In the genomic region with DNA sequence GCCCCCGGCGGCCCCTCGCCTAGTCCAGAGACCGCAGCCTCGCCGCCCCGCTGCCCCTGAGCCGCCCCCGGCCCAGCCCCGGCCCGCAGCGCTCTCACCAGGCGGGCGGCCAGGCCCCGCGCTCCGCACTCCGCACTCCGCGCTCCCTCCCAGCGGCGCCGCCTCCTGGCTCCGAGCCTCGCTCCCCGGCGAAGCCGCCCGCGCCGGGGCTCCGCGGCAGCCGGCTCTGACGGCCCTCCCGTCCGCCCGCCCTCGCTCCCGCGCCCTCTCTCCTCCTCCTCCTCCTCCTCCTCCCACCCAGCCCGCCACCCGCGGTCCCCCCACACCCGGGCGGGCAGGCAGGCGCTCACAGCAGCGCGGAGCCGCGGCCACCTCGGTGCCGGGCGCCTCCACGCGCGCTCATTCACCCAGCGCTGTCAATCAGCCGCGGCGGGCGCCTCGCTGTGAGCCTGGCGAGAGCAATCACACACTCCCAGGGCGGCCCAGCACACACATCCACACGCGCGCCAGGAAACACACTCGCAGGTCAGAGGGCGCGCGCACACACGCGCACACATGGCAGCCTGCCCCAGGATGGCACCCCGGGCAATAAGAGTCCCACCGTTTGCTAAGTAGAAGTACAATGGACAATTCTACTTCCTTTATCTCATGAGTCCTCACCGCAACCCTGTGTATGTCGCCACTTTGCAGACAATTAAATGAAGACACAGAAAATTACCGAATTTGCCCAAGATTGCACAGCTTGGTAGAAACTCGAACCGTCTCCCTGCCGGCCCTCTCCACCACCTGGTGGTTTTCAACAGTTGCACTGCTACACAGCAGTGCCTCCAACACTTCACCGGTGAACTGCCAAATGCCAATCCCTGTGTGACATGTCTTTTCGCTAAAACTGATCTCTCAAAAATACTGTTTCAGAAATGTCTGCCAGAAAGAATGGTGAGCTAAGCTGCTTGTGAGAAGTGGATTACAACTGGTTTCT, we compare ENCODE assay signal across 8 cellular contexts. TPM values are rescaled to one million over a fixed set of nuclear protein-coding genes. Genes with fewer than 3 reads are reported as not detected.
A peak's percentile ranks its signal among the peaks of the same experiment; 100 is the strongest.
DNase-seq lines count a peak whose midpoint lies in the region; ATAC-seq and TF ChIP-seq lines count a peak whose summit lies in the region.

A gene (minus strand): TSS at position 228 of the 979 bp plus-strand sequence.

- ATAC-seq in GM21515 (IDR thresholded peaks at IDR 0.05; ENCODE audit: unreplicated experiment), result no peak

- H3K4me3 ChIP-seq in cardiac fibroblast (replicated peaks in 1 of 2; ENCODE audit: low read depth in 2 of 2, low read length in 2 of 2), result peak within 1 kb of the TSS; percentile 41 to 44
- peak within 1 kb of the TSS; percentile 26 for H3K4me3 ChIP-seq in kidney epithelial cell (ENCODE audit: low read depth, low read length)

- DNase-seq in D341Med (ENCODE audit: low spot score) (peak; percentile 91), HuH-7.5 (ENCODE audit: low spot score) (peak; percentile 81), T-helper 2 cell (peak; percentile 15 to 61 (median 21)), cardiac fibroblast (ENCODE audit: low read depth in 2 of 2) (peak in 1 of 2 donors; percentile 24), kidney epithelial cell (ENCODE audit: low read depth) (no peak), ureter (ENCODE audit: low spot score) (no peak)
- DNase-seq in stimulated activated CD4-positive, alpha-beta T cell treated with anti-CD3 and anti-CD28 coated beads, Interleukin-4, amount 100 ng/mL, for 4 hours, result peak; percentile 41 to 60

- H3K27me3 ChIP-seq in kidney epithelial cell (ENCODE audit: control insufficient read depth, insufficient read depth, low read length), result peaks cover 62% of the 10 kb centered on the region

- peak; percentile 1 for TF ChIP-seq CTCF in cardiac fibroblast (IDR thresholded peaks at IDR 0.05; ENCODE audit: low read depth, low read length)
- no peak for TF ChIP-seq CTCF in kidney epithelial cell (IDR thresholded peaks at IDR 0.05; ENCODE audit: insufficient read depth, low read length, poor library complexity, severe bottlenecking)

- H3K36me3 ChIP-seq in kidney epithelial cell (ENCODE audit: control insufficient read depth, insufficient read depth, low read length), result no peaks in the 10 kb centered on the region

RNA-seq across cellular contexts. Expression of the gene that starts here (rescaled TPM):
- total RNA-seq in kidney epithelial cell, result 0.07 TPM in 1 of 2 replicates, not detected in the other
- total RNA-seq in ureter, result 0.49 TPM

Comparison
In these comparisons a context has a peak if more than half of its experiments do, and no peak if none do; other contexts are left out.
1. DNase-seq: peak in D341Med (single experiment), HuH-7.5 (single experiment), T-helper 2 cell (5 of 5) and stimulated activated CD4-positive, alpha-beta T cell treated with anti-CD3 and anti-CD28 coated beads, Interleukin-4, amount 100 ng/mL, for 4 hours (2 of 2); none in kidney epithelial cell (single experiment) and ureter (single experiment).